ENCODE assay signal across 20 cellular contexts in the genomic region with DNA sequence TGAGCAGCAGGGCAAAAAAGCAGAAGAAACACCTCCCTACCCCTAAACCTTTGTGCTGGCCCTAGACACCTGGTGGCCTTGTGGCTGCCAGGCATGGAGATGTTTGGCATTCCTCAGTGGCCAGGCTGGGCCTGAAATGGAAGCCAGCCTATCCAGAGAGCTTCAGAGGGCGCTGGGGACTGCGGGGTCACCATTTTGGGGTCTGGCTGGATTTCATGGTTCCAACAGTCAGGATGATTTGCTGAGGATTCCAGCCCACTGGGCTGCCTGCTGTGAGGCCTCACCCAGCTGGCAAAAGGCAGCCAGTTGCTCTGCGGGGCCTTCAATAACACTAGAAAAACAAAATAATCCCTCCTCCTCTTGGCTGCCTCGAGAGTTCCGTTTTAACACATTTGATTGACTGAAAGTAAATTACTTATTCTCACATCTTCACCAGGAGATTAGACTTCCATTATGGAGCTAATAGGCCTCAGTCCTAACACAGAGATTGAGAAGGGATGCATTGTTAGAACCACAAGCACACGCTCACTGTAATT.
DNase-seq lines count a peak whose midpoint lies in the region; ATAC-seq and TF ChIP-seq lines count a peak whose summit lies in the region.
"Had no signal": no experiment of that assay in that cellular context is flagged by ENCODE, and none has a peak within 500 bp of the region (broad histone marks: within the 10 kb centered on the region; RNA-seq: fewer than 3 reads in every experiment).

No MANE protein-coding gene starts in this region.

- no peaks in the 10 kb centered on the region for H3K9me3 ChIP-seq in endodermal cell (ENCODE audit: control insufficient read depth, low read length)

- ATAC-seq in GM23338 = no peak
- no peak for ATAC-seq in activated CD8-positive, alpha-beta T cell treated with anti-CD3 and anti-CD28 coated beads for 36 hours
- ATAC-seq: HCT116 had no signal

- DNase-seq in GM23338 (ENCODE audit: low spot score) (no peak), endodermal cell (no peak), myocyte (ENCODE audit: low read depth) (peak; percentile 24), posterior vena cava (ENCODE audit: low spot score) (peak; percentile 53), inferior parietal cortex (ENCODE audit: extremely low spot score) (no peak), mesothelial cell of epicardium (ENCODE audit: low spot score in 2 of 2, unreplicated experiment in 2 of 2) (no peak)
- DNase-seq in activated naive CD4-positive, alpha-beta T cell treated with anti-CD3 and anti-CD28 coated beads, Interleukin-2, amount 10 ng/mL, durations not matched to agents 7 days and 5 days = no peak
- no peak for DNase-seq in activated CD8-positive, alpha-beta T cell treated with anti-CD3 and anti-CD28 coated beads for 36 hours
- DNase-seq: 8988T; CD4-positive, alpha-beta memory T cell; DMS153; DMS79; GDM1; GOT3; H7; HFFc6 had no signal

- CTCF ChIA-PET in activated naive CD4-positive, alpha-beta T cell treated with anti-CD3 and anti-CD28 coated beads, Interleukin-2, amount 10 ng/mL, durations not matched to agents 7 days and 5 days (lab: Charles Lee) = no interaction called here
- CTCF ChIA-PET in activated CD8-positive, alpha-beta T cell treated with anti-CD3 and anti-CD28 coated beads for 36 hours (lab: Charles Lee) = no interaction called here

- no peaks in the 10 kb centered on the region for H3K27me3 ChIP-seq in GM23338 (ENCODE audit: insufficient read depth)
- H3K27me3 ChIP-seq in endodermal cell (ENCODE audit: control insufficient read depth, insufficient read depth, low read length, poor library complexity, severe bottlenecking) = no peaks in the 10 kb centered on the region
- H3K27me3 ChIP-seq: BLaER1 had no signal

- POLR2A ChIA-PET in activated CD8-positive, alpha-beta T cell treated with anti-CD3 and anti-CD28 coated beads for 36 hours (lab: Charles Lee) = no interaction called here

- H3K27me3 Mint-ChIP-seq in GM23338 (ENCODE audit: insufficient read depth, low read depth, poor library complexity) = peaks cover 8% of the 10 kb centered on the region
- peaks cover 10% of the 10 kb centered on the region for H3K27me3 Mint-ChIP-seq in endodermal cell (ENCODE audit: insufficient read depth)
- H3K27me3 Mint-ChIP-seq in activated naive CD4-positive, alpha-beta T cell treated with anti-CD3 and anti-CD28 coated beads, Interleukin-2, amount 10 ng/mL, durations not matched to agents 7 days and 5 days = peaks cover 3% of the 10 kb centered on the region
- H3K27me3 Mint-ChIP-seq in activated CD8-positive, alpha-beta T cell treated with anti-CD3 and anti-CD28 coated beads for 36 hours = no peaks in the 10 kb centered on the region
- H3K27me3 Mint-ChIP-seq in mesothelial cell of epicardium (ENCODE audit: low read depth) = no peaks in the 10 kb centered on the region

- H3K79me2 ChIP-seq in GM23338 (replicated peaks; ENCODE audit: insufficient read depth) = no peaks in the 10 kb centered on the region

- no peaks in the 10 kb centered on the region for H4K20me1 ChIP-seq in GM23338 (replicated peaks; ENCODE audit: insufficient read depth)
- H4K20me1 ChIP-seq: BLaER1 had no signal

- H2AFZ ChIP-seq in GM23338 = peak overlapping the region; percentile 38; the same call in 1 of the 2 replicates

- peaks cover 4% of the 10 kb centered on the region; the same call in 1 of the 2 replicates for H3K4me1 ChIP-seq in GM23338 (ENCODE audit: insufficient read depth)
- H3K4me1 ChIP-seq in endodermal cell (ENCODE audit: control insufficient read depth, insufficient read depth, low read length) = peaks cover 6% of the 10 kb centered on the region

- no peak overlapping the region for H3K4me2 ChIP-seq in GM23338
- H3K4me2 ChIP-seq: BLaER1 had no signal

- H3K4me3 ChIP-seq in GM23338 = no peak overlapping the region
- H3K4me3 ChIP-seq in endodermal cell (ENCODE audit: low read length) = no peak overlapping the region
- H3K4me3 ChIP-seq: BLaER1 had no signal

- H3K4me3 Mint-ChIP-seq in GM23338 (no peak overlapping the region), endodermal cell (no peak overlapping the region), mesothelial cell of epicardium (no peak overlapping the region)
- H3K4me3 Mint-ChIP-seq in activated naive CD4-positive, alpha-beta T cell treated with anti-CD3 and anti-CD28 coated beads, Interleukin-2, amount 10 ng/mL, durations not matched to agents 7 days and 5 days = no peak overlapping the region
- no peak overlapping the region for H3K4me3 Mint-ChIP-seq in activated CD8-positive, alpha-beta T cell treated with anti-CD3 and anti-CD28 coated beads for 36 hours
- H3K4me3 Mint-ChIP-seq: CD14-positive monocyte; CD4-positive, alpha-beta memory T cell; HFFc6 had no signal

- H3K4me1 Mint-ChIP-seq in GM23338 = no peaks in the 10 kb centered on the region
- peaks cover 22% of the 10 kb centered on the region for H3K4me1 Mint-ChIP-seq in endodermal cell
- H3K4me1 Mint-ChIP-seq in activated naive CD4-positive, alpha-beta T cell treated with anti-CD3 and anti-CD28 coated beads, Interleukin-2, amount 10 ng/mL, durations not matched to agents 7 days and 5 days = no peaks in the 10 kb centered on the region
- H3K4me1 Mint-ChIP-seq in activated CD8-positive, alpha-beta T cell treated with anti-CD3 and anti-CD28 coated beads for 36 hours (ENCODE audit: low read depth) = no peaks in the 10 kb centered on the region
- H3K4me1 Mint-ChIP-seq in mesothelial cell of epicardium = peaks cover 15% of the 10 kb centered on the region
- H3K4me1 Mint-ChIP-seq: CD14-positive monocyte; CD4-positive, alpha-beta memory T cell had no signal

- WGBS in endodermal cell (ENCODE audit: insufficient coverage in 1 of 2, insufficient read length in 1 of 2), 2 experiments = 75 to 78% methylated on average over 1 to 6 of the region's 6 CpGs

- no peaks in the 10 kb centered on the region; the same call in 1 of the 2 replicates for H3K9me2 ChIP-seq in GM23338 (ENCODE audit: insufficient read depth)

- H3K27ac ChIP-seq in GM23338 (ENCODE audit: low read depth) (no peak overlapping the region), endodermal cell (ENCODE audit: low read depth, low read length) (no peak overlapping the region)
- H3K27ac ChIP-seq: BLaER1, HL-60 had no signal

- H3K27ac Mint-ChIP-seq in GM23338 = no peak overlapping the region
- no peak overlapping the region for H3K27ac Mint-ChIP-seq in endodermal cell
- H3K27ac Mint-ChIP-seq in activated naive CD4-positive, alpha-beta T cell treated with anti-CD3 and anti-CD28 coated beads, Interleukin-2, amount 10 ng/mL, durations not matched to agents 7 days and 5 days = no peak overlapping the region
- H3K27ac Mint-ChIP-seq in activated CD8-positive, alpha-beta T cell treated with anti-CD3 and anti-CD28 coated beads for 36 hours = no peak overlapping the region
- no peak overlapping the region for H3K27ac Mint-ChIP-seq in mesothelial cell of epicardium
- H3K27ac Mint-ChIP-seq: CD14-positive monocyte; CD4-positive, alpha-beta memory T cell; HFFc6 had no signal

- H3K9me3 Mint-ChIP-seq in GM23338 (no peaks in the 10 kb centered on the region; the same call in 2 of the 3 replicates), endodermal cell (no peaks in the 10 kb centered on the region), mesothelial cell of epicardium (peaks cover 4% of the 10 kb centered on the region)
- peaks cover 5% of the 10 kb centered on the region for H3K9me3 Mint-ChIP-seq in activated naive CD4-positive, alpha-beta T cell treated with anti-CD3 and anti-CD28 coated beads, Interleukin-2, amount 10 ng/mL, durations not matched to agents 7 days and 5 days
- H3K9me3 Mint-ChIP-seq in activated CD8-positive, alpha-beta T cell treated with anti-CD3 and anti-CD28 coated beads for 36 hours = no peaks in the 10 kb centered on the region

- H3K36me3 Mint-ChIP-seq in GM23338 (ENCODE audit: low read depth) = no peaks in the 10 kb centered on the region
- no peaks in the 10 kb centered on the region for H3K36me3 Mint-ChIP-seq in endodermal cell (ENCODE audit: low read depth)
- H3K36me3 Mint-ChIP-seq in activated naive CD4-positive, alpha-beta T cell treated with anti-CD3 and anti-CD28 coated beads, Interleukin-2, amount 10 ng/mL, durations not matched to agents 7 days and 5 days = no peaks in the 10 kb centered on the region
- H3K36me3 Mint-ChIP-seq in activated CD8-positive, alpha-beta T cell treated with anti-CD3 and anti-CD28 coated beads for 36 hours (ENCODE audit: low read depth) = no peaks in the 10 kb centered on the region
- H3K36me3 Mint-ChIP-seq in mesothelial cell of epicardium = no peaks in the 10 kb centered on the region
- H3K36me3 Mint-ChIP-seq: CD14-positive monocyte; CD4-positive, alpha-beta memory T cell had no signal

- no peak overlapping the region for H3K9ac ChIP-seq in endodermal cell (ENCODE audit: extremely low read depth, low read length, poor library complexity, severe bottlenecking)
- H3K9ac ChIP-seq: BLaER1 had no signal

- TF ChIP-seq CTCF in GM23338 (conservative IDR thresholded peaks at IDR 0.05; ENCODE audit: low read depth in 2 of 2) = no peak
- TF ChIP-seq CTCF in endodermal cell (conservative IDR thresholded peaks at IDR 0.05) = peak; percentile 19
- TF ChIP-seq CTCF in activated CD8-positive, alpha-beta T cell treated with anti-CD3 and anti-CD28 coated beads for 36 hours (IDR thresholded peaks at IDR 0.05) = no peak
- TF ChIP-seq CTCF in mesothelial cell of epicardium (IDR thresholded peaks at IDR 0.05; ENCODE audit: unreplicated experiment) = no peak

- intact Hi-C loops in posterior vena cava (cut with DNase I) = no loop called here
- intact Hi-C loops in activated CD8-positive, alpha-beta T cell treated with anti-CD3 and anti-CD28 coated beads for 36 hours (cut with micrococcal nuclease) = no loop called here

- no peaks in the 10 kb centered on the region for H3K36me3 ChIP-seq in GM23338 (ENCODE audit: insufficient read depth)
- no peaks in the 10 kb centered on the region for H3K36me3 ChIP-seq in endodermal cell (ENCODE audit: control insufficient read depth, insufficient read depth, low read length)
- H3K36me3 ChIP-seq: BLaER1 had no signal

- H3F3A ChIP-seq in GM23338 (replicated peaks; ENCODE audit: low read depth) = no peaks in the 10 kb centered on the region

TF ChIP-seq in GM23338, 12 proteins besides CTCF, POLR2A, EP300 and RAD21:
- TF ChIP-seq ETS1 (IDR thresholded peaks at IDR 0.05) (no peak), NANOG (IDR thresholded peaks at IDR 0.05; ENCODE audit: borderline replicate concordance) (no peak)

Comparison
In these comparisons a context has a peak if more than half of its experiments do, and no peak if none do; other contexts are left out.
1. DNase-seq: peak in myocyte (single experiment) and posterior vena cava (single experiment); none in GM23338 (single experiment), endodermal cell (single experiment), activated naive CD4-positive, alpha-beta T cell treated with anti-CD3 and anti-CD28 coated beads, Interleukin-2, amount 10 ng/mL, durations not matched to agents 7 days and 5 days (single experiment), inferior parietal cortex (single experiment), activated CD8-positive, alpha-beta T cell treated with anti-CD3 and anti-CD28 coated beads for 36 hours (single experiment) and mesothelial cell of epicardium (0 of 2).